ENCODE assay signal across 21 cellular contexts in genomic region chr2:113278073-113278811, GRCh38. TPM values are rescaled to one million over a fixed set of nuclear protein-coding genes. Genes with fewer than 3 reads are reported as not detected.
DNase-seq lines count a peak whose midpoint lies in the region; ATAC-seq and TF ChIP-seq lines count a peak whose summit lies in the region.
"Had no signal": no experiment of that assay in that cellular context is flagged by ENCODE, and none has a peak within 500 bp of the region (broad histone marks: within the 10 kb centered on the region; RNA-seq: fewer than 3 reads in every experiment).

No MANE protein-coding gene starts in this region.

- H3K9ac ChIP-seq in HUES6 (ENCODE audit: low read length) (no peak overlapping the region), duodenal mucosa (ENCODE audit: low read depth in 1 of 2, low read length in 2 of 2) (no peak overlapping the region)

- 47 to 60% methylated on average over 25 to 38 of the region's 50 CpGs for WGBS in lower leg skin, 2 donors

- TF ChIP-seq CTCF in lower leg skin (IDR thresholded peaks at IDR 0.05): no peak

- ATAC-seq in stimulated activated naive B cell treated with anti-CD40 and anti-IgM and Interleukin-4, amounts not matched to agents 10 μg/mL and 1 μg/mL and 100 μg/mL, for 72 hours (replicated peaks): no peak
- no peak for ATAC-seq in GM21786 (IDR thresholded peaks at IDR 0.05; ENCODE audit: unreplicated experiment)
- ATAC-seq: activated CD4-positive, alpha-beta T cell treated with anti-CD3 and anti-CD28 coated beads for 36 hours; esophagus mucosa; HCT116; PC-3; sciatic nerve had no signal

- peak overlapping the region in 1 of 2 donors; percentile 19 for H3K4me3 Mint-ChIP-seq in stimulated activated naive B cell treated with anti-CD40 and anti-IgM and Interleukin-4, amounts not matched to agents 10 μg/mL and 1 μg/mL and 100 μg/mL, for 72 hours
- H3K4me3 Mint-ChIP-seq: activated CD4-positive, alpha-beta T cell treated with anti-CD3 and anti-CD28 coated beads for 36 hours had no signal

- H3K36me3 Mint-ChIP-seq in stimulated activated naive B cell treated with anti-CD40 and anti-IgM and Interleukin-4, amounts not matched to agents 10 μg/mL and 1 μg/mL and 100 μg/mL, for 72 hours: no peaks in the 10 kb centered on the region

- intact Hi-C loops in lower leg skin (cut with DNase I; ENCODE audit: low total_unique reads): no loop called here

- H3K27ac ChIP-seq in HUES6 (ENCODE audit: low read depth, low read length): no peak overlapping the region
- H3K27ac ChIP-seq in duodenal mucosa (ENCODE audit: low read depth, low read length): peak overlapping the region; percentile 64
- H3K27ac ChIP-seq: pancreas, tibial nerve had no signal

- H3K27ac Mint-ChIP-seq in stimulated activated naive B cell treated with anti-CD40 and anti-IgM and Interleukin-4, amounts not matched to agents 10 μg/mL and 1 μg/mL and 100 μg/mL, for 72 hours: peak overlapping the region; percentile 47
- H3K27ac Mint-ChIP-seq: activated CD4-positive, alpha-beta T cell treated with anti-CD3 and anti-CD28 coated beads for 36 hours had no signal

- peaks cover 100% of the 10 kb centered on the region for H3K27me3 ChIP-seq in HUES6 (ENCODE audit: control insufficient read depth, insufficient read depth, low read length)
- H3K27me3 ChIP-seq in duodenal mucosa (ENCODE audit: control insufficient read depth in 1 of 2, insufficient read depth in 2 of 2, low read length in 2 of 2): peaks cover 4 to 31% of the 10 kb centered on the region in 2 donors

- H3K4me3 ChIP-seq in HUES6 (ENCODE audit: low read depth, low read length): peak overlapping the region; percentile 63
- H3K4me3 ChIP-seq in duodenal mucosa (ENCODE audit: low read depth in 1 of 2, low read length in 2 of 2): no peak overlapping the region
- no peak overlapping the region for H3K4me3 ChIP-seq in lower leg skin (ENCODE audit: low read depth, poor library complexity, severe bottlenecking)
- H3K4me3 ChIP-seq: pancreas had no signal

- H3K4me1 Mint-ChIP-seq in stimulated activated naive B cell treated with anti-CD40 and anti-IgM and Interleukin-4, amounts not matched to agents 10 μg/mL and 1 μg/mL and 100 μg/mL, for 72 hours: peaks cover 7 to 25% of the 10 kb centered on the region in 2 donors

- H3K9me3 Mint-ChIP-seq in stimulated activated naive B cell treated with anti-CD40 and anti-IgM and Interleukin-4, amounts not matched to agents 10 μg/mL and 1 μg/mL and 100 μg/mL, for 72 hours: no peaks in the 10 kb centered on the region

- TF ChIP-seq POLR2A in lower leg skin (IDR thresholded peaks at IDR 0.05): no peak

- H3K4me1 ChIP-seq in HUES6 (ENCODE audit: control insufficient read depth, insufficient read depth, low read length): peaks cover 16% of the 10 kb centered on the region
- H3K4me1 ChIP-seq in duodenal mucosa (ENCODE audit: control insufficient read depth in 1 of 2, insufficient read depth in 2 of 2, low read length in 2 of 2): peaks cover 12 to 20% of the 10 kb centered on the region in 2 donors

- DNase-seq in iPS-NIHi11 (ENCODE audit: low spot score) (peak; percentile 46), EL (no peak), lower leg skin (ENCODE audit: low spot score in 2 of 2) (no peak)
- no peak for DNase-seq in stimulated activated naive B cell treated with anti-CD40 and anti-IgM and Interleukin-4, amounts not matched to agents 10 μg/mL and 1 μg/mL and 100 μg/mL, for 72 hours
- DNase-seq: activated CD4-positive, alpha-beta T cell treated with anti-CD3 and anti-CD28 coated beads for 36 hours; DMS53; islet precursor cell; Karpas-422; NCI-H1048; NCI-H2029; PC-3; SIG-M5; T-helper 1 cell had no signal

- peaks cover 63 to 74% of the 10 kb centered on the region in 2 donors for H3K27me3 Mint-ChIP-seq in stimulated activated naive B cell treated with anti-CD40 and anti-IgM and Interleukin-4, amounts not matched to agents 10 μg/mL and 1 μg/mL and 100 μg/mL, for 72 hours

- H3K36me3 ChIP-seq in HUES6 (ENCODE audit: control insufficient read depth, insufficient read depth, low read length) (no peaks in the 10 kb centered on the region), duodenal mucosa (ENCODE audit: control insufficient read depth in 1 of 2, insufficient read depth in 2 of 2, low read length in 2 of 2) (no peaks in the 10 kb centered on the region)
- H3K36me3 ChIP-seq: pancreas, tibial nerve had no signal

- no peaks in the 10 kb centered on the region for H3K9me3 ChIP-seq in HUES6 (ENCODE audit: control insufficient read depth, insufficient read depth, low read depth, low read length)
- no peaks in the 10 kb centered on the region for H3K9me3 ChIP-seq in duodenal mucosa (ENCODE audit: control insufficient read depth in 1 of 2, low read length in 2 of 2)
- H3K9me3 ChIP-seq: pancreas, tibial nerve had no signal

RNA-seq across cellular contexts. Expression of gene PAX8, which starts 0.5 kb away (rescaled TPM):
- total RNA-seq in lower leg skin: 1 to 10 TPM in 3 of 4 donors, under 1 TPM in 1; 0.91 to 5.2 (median 4.3) TPM
